11 cellular contexts compared by ENCODE assay signal in the genomic region with DNA sequence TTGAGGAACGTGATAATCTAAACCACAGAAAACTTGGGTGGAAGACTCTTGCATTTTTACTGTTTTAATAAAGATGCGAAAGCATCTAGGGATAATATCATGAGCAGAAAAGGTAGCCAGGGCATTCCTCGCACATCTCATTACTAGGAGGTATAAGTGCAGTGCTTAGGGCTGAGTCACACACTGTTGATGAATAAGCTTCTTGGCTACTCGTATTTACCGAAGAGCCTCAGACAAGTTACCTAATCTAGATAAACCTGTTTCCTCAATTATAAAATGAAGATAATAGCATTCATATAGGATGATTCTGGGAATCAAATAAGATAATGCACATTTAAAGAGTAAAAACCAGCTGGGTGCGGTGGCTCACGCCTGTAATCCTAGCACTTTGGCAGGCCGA. TPM values are rescaled to one million over a fixed set of nuclear protein-coding genes. Genes with fewer than 3 reads are reported as not detected.
DNase-seq lines count a peak whose midpoint lies in the region; ATAC-seq and TF ChIP-seq lines count a peak whose summit lies in the region.
"Had no signal": no experiment of that assay in that cellular context is flagged by ENCODE, and none has a peak within 500 bp of the region (broad histone marks: within the 10 kb centered on the region; RNA-seq: fewer than 3 reads in every experiment).

No MANE protein-coding gene starts in this region.

- no peaks in the 10 kb centered on the region for H3K9me2 ChIP-seq in SU-DHL-6 (replicated peaks; ENCODE audit: insufficient read depth, low read length)

- H3K9me3 Mint-ChIP-seq in MCF 10A (ENCODE audit: unreplicated experiment): no peaks in the 10 kb centered on the region
- H3K9me3 Mint-ChIP-seq in stimulated activated naive CD8-positive, alpha-beta T cell treated with anti-CD3 and anti-CD28 coated beads, Interleukin-15, amount 100 ng/mL, for 72 hours: no peaks in the 10 kb centered on the region

- no TSS peak for BruUV-seq in MCF 10A (replicated peaks; lab: Mats Ljungman, UMichigan)

- H3K27me3 Mint-ChIP-seq in MCF 10A (ENCODE audit: insufficient read depth, unreplicated experiment): peaks cover 10% of the 10 kb centered on the region
- peaks cover 14% of the 10 kb centered on the region for H3K27me3 Mint-ChIP-seq in stimulated activated naive CD8-positive, alpha-beta T cell treated with anti-CD3 and anti-CD28 coated beads, Interleukin-15, amount 100 ng/mL, for 72 hours

- CTCF ChIA-PET in MCF 10A (lab: Yijun Ruan, JAX): interaction anchor here (0.6 to 1.3 kb wide), 5 partner anchors 8 to 571 kb away, joined by 3 to 7 read pairs (median 4); no protein-coding TSS in a partner anchor

- H3K27ac ChIP-seq in breast epithelium (no peak overlapping the region), SU-DHL-6 (ENCODE audit: low read depth, low read length) (no peak overlapping the region), esophagus squamous epithelium (peak overlapping the region; percentile 44 to 85 (median 66))

- H3K4me2 ChIP-seq in SU-DHL-6 (ENCODE audit: low read depth, low read length, poor library complexity, severe bottlenecking): peak overlapping the region; percentile 72

- TF ChIP-seq CTCF in MCF 10A (IDR thresholded peaks at IDR 0.05; ENCODE audit: unreplicated experiment): no peak
- no peak for TF ChIP-seq CTCF in breast epithelium (IDR thresholded peaks at IDR 0.05)
- no peak for TF ChIP-seq CTCF in SU-DHL-6 (IDR thresholded peaks at IDR 0.05; ENCODE audit: insufficient read depth, low read length, poor library complexity, severe bottlenecking)
- TF ChIP-seq CTCF in esophagus squamous epithelium (IDR thresholded peaks at IDR 0.05): no peak

- H3K4me3 ChIP-seq in breast epithelium (no peak overlapping the region), SU-DHL-6 (ENCODE audit: insufficient read depth, low read length, poor library complexity, severe bottlenecking) (no peak overlapping the region), esophagus squamous epithelium (no peak overlapping the region)

- H3K79me2 ChIP-seq in SU-DHL-6 (ENCODE audit: insufficient read depth, low read length): no peaks in the 10 kb centered on the region

- no peaks in the 10 kb centered on the region for H4K20me1 ChIP-seq in SU-DHL-6 (ENCODE audit: low read depth, low read length)

- no peak overlapping the region for H3K27ac Mint-ChIP-seq in MCF 10A (ENCODE audit: low read depth, unreplicated experiment)
- peak overlapping the region in 1 of 2 donors; percentile 63 for H3K27ac Mint-ChIP-seq in stimulated activated naive CD8-positive, alpha-beta T cell treated with anti-CD3 and anti-CD28 coated beads, Interleukin-15, amount 100 ng/mL, for 72 hours

- peaks cover 46% of the 10 kb centered on the region for H3F3A ChIP-seq in SU-DHL-6 (ENCODE audit: insufficient read depth)

- H3K4me1 ChIP-seq in breast epithelium (no peaks in the 10 kb centered on the region), esophagus squamous epithelium (peaks cover 4 to 22% (median 14%) of the 10 kb centered on the region in 3 donors)

- H3K9me3 ChIP-seq in breast epithelium: no peaks in the 10 kb centered on the region
- no peaks in the 10 kb centered on the region for H3K9me3 ChIP-seq in SU-DHL-6 (ENCODE audit: insufficient read depth, low read length)
- no peaks in the 10 kb centered on the region for H3K9me3 ChIP-seq in esophagus squamous epithelium
- H3K9me3 ChIP-seq: uterus had no signal

- TF ChIP-seq POLR2A in breast epithelium (IDR thresholded peaks at IDR 0.05): no peak
- no peak for TF ChIP-seq POLR2A in esophagus squamous epithelium (IDR thresholded peaks at IDR 0.05)

- peak overlapping the region; percentile 74 for H3K4me3 Mint-ChIP-seq in MCF 10A (ENCODE audit: unreplicated experiment)
- H3K4me3 Mint-ChIP-seq in stimulated activated naive CD8-positive, alpha-beta T cell treated with anti-CD3 and anti-CD28 coated beads, Interleukin-15, amount 100 ng/mL, for 72 hours: peak overlapping the region; percentile 86 to 93

- POLR2A ChIA-PET in MCF 10A (lab: Yijun Ruan, JAX): interaction anchor here (1.0 to 2.5 kb wide), 4 partner anchors 11 to 97 kb away, joined by 3 to 26 read pairs (median 6); a partner anchor contains a TSS

- intact Hi-C loops in MCF 10A (cut with micrococcal nuclease) (loop anchor here (10.0 kb wide), 1 partner anchor 62 kb away; no protein-coding TSS in a partner anchor), breast epithelium (cut with DNase I; ENCODE audit: low total_unique reads) (no loop called here), esophagus squamous epithelium (cut with DNase I) (no loop called here)

- peaks cover 18% of the 10 kb centered on the region for H3K36me3 Mint-ChIP-seq in MCF 10A (ENCODE audit: insufficient read depth, unreplicated experiment)

- peak overlapping the region; percentile 43; the same call in 1 of the 2 replicates for H3K9ac ChIP-seq in SU-DHL-6 (ENCODE audit: low read length)

- peaks cover 18% of the 10 kb centered on the region for H3K4me1 Mint-ChIP-seq in MCF 10A (ENCODE audit: insufficient read depth, unreplicated experiment)
- H3K4me1 Mint-ChIP-seq in stimulated activated naive CD8-positive, alpha-beta T cell treated with anti-CD3 and anti-CD28 coated beads, Interleukin-15, amount 100 ng/mL, for 72 hours: peaks cover 21% of the 10 kb centered on the region

- H2AFZ ChIP-seq in SU-DHL-6 (ENCODE audit: low read depth, low read length, severe bottlenecking): peak overlapping the region; percentile 78

- 42 to 44% methylated on average over 8 of the region's 8 CpGs for WGBS in esophagus squamous epithelium, 2 donors

- H3K36me3 ChIP-seq in breast epithelium (no peaks in the 10 kb centered on the region), SU-DHL-6 (ENCODE audit: low read length) (peaks cover 15% of the 10 kb centered on the region), esophagus squamous epithelium (peaks cover 0 to 26% (median 9%) of the 10 kb centered on the region in 3 donors)
- H3K36me3 ChIP-seq: uterus had no signal

- no peak for ATAC-seq in stimulated activated naive CD8-positive, alpha-beta T cell treated with anti-CD3 and anti-CD28 coated beads, Interleukin-15, amount 100 ng/mL, for 72 hours
- no peak for ATAC-seq in HG03108 (IDR thresholded peaks at IDR 0.05; ENCODE audit: unreplicated experiment)

- H3K27me3 ChIP-seq in breast epithelium (peaks cover 0 to 9% of the 10 kb centered on the region in 2 donors), SU-DHL-6 (ENCODE audit: low read length) (no peaks in the 10 kb centered on the region), esophagus squamous epithelium (peaks cover 0 to 37% (median 0%) of the 10 kb centered on the region in 4 donors)

- DNase-seq in MCF 10A (ENCODE audit: unreplicated experiment) (peak; percentile 44), breast epithelium (ENCODE audit: low spot score in 2 of 2) (no peak), esophagus squamous epithelium (lab: John Stamatoyannopoulos, UW) (no peak), NCI-H2171 (lab: John Stamatoyannopoulos, UW) (no peak), germinal center (ENCODE audit: low spot score) (no peak)
- no peak for DNase-seq in stimulated activated naive CD8-positive, alpha-beta T cell treated with anti-CD3 and anti-CD28 coated beads, Interleukin-15, amount 100 ng/mL, for 72 hours
- DNase-seq: activated CD4-positive, alpha-beta T cell treated with anti-CD3 and anti-CD28 coated beads, Interleukin-2, amount 50 U/mL, for 1 hour had no signal

RNA-seq across cellular contexts. Expression of a gene that starts 0.8 kb away (rescaled TPM):
- total RNA-seq in MCF 10A (2022) (0.05 TPM in 1 of 2 replicates, not detected in the other), breast epithelium (under 1 TPM in 2 of 3 donors, not detected in 1; under 0.01 to 0.15 TPM), esophagus squamous epithelium (under 1 TPM in 2 of 4 donors, not detected in 2; under 0.01 to 0.04 TPM)
- total RNA-seq: fibroblast of villous mesenchyme had no signal

RNA-seq across cellular contexts. Expression of a gene that starts 19.9 kb away (rescaled TPM):
- 27.6 and 28.2 TPM in 2 replicates for total RNA-seq in MCF 10A (2022)
- 10 to 100 TPM; 31.5 to 40.6 (median 37.2) TPM for total RNA-seq in breast epithelium
- total RNA-seq in esophagus squamous epithelium: 10 to 100 TPM; 12.2 to 31.9 (median 19.7) TPM

RNA-seq across cellular contexts. Expression of a gene that starts 20.1 kb away (rescaled TPM):
- total RNA-seq in MCF 10A (2022): 29.4 and 31.4 TPM in 2 replicates
- total RNA-seq in breast epithelium: 10 to 100 TPM in 1 of 3 donors, 1 to 10 TPM in 2; 6.3 to 12.0 (median 8.2) TPM
- 1 to 10 TPM; 2.5 to 6.1 (median 3.6) TPM for total RNA-seq in esophagus squamous epithelium

Comparison
In these comparisons a context has a peak if more than half of its experiments do, and no peak if none do; other contexts are left out.
1. H3K27ac ChIP-seq: peak in esophagus squamous epithelium (4 of 4); none in breast epithelium (0 of 2) and SU-DHL-6 (single experiment).